8 cellular contexts compared by ENCODE assay signal in the genomic region with DNA sequence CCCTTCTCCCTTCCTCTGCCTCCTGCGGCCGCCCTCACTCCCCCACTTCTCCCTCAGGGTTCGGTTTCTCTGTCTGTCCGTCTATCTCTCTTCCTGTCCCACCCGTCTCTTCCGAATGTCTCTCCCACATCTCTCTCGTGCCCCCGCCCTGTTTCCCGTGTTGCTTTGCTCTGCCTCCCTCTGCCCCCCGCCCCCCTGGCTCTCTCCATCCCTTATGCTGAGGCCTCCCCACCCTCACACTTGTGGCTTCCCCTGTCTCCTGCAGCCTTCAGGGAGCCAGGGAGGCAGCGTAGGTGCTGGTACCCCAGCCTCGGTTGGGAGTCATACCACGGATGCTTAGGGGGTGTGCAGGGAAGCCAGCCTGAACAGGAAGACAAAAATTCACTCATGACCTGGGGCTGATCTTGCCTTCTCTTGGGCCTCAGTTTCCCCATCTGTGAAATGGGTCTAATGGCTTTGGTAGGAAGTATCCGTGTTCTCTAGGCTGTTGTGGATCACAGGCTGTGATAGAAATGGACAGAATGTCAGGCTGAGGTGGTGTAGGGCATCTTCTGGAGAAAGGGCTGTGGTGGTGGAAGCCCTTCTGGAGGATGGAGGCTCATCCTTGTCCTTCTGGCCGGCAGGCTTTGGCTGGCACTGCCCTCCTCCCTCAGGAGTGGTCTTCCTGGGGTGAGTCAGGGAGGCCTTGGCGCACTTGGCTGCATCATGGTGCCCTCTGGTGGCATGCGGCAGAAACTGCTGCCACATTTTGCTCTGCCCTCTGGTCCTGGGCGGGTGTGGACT. TPM values are rescaled to one million over a fixed set of nuclear protein-coding genes. Genes with fewer than 3 reads are reported as not detected.
DNase-seq lines count a peak whose midpoint lies in the region; ATAC-seq and TF ChIP-seq lines count a peak whose summit lies in the region.

No MANE protein-coding gene starts in this region.

- H3K27me3 ChIP-seq in KMS-11 (ENCODE audit: insufficient read depth, low read depth) = no peaks in the 10 kb centered on the region
- no peaks in the 10 kb centered on the region for H3K27me3 ChIP-seq in gastroesophageal sphincter
- no peaks in the 10 kb centered on the region for H3K27me3 ChIP-seq in parathyroid adenoma (ENCODE audit: control insufficient read depth, insufficient read depth, low read length)

- 0 to 38% methylated on average over 2 to 10 of the region's 18 CpGs for WGBS in gastroesophageal sphincter (ENCODE audit: low coverage in 1 of 2), 2 donors

- no peaks in the 10 kb centered on the region for H3K9me3 ChIP-seq in gastroesophageal sphincter
- H3K9me3 ChIP-seq in parathyroid adenoma (ENCODE audit: control insufficient read depth, low read length) = no peaks in the 10 kb centered on the region

- no peaks in the 10 kb centered on the region for H4K20me1 ChIP-seq in KMS-11 (ENCODE audit: insufficient read depth)

- H3K79me2 ChIP-seq in KMS-11 (ENCODE audit: insufficient read depth, low read depth) = no peaks in the 10 kb centered on the region
- H3K79me2 ChIP-seq in parathyroid adenoma = no peaks in the 10 kb centered on the region

- peaks cover 6% of the 10 kb centered on the region for H3K27me3 Mint-ChIP-seq in type B pancreatic cell
- peaks cover 48% of the 10 kb centered on the region for H3K27me3 Mint-ChIP-seq in stimulated activated memory B cell treated with anti-CD40 and anti-IgM and Interleukin-4, amounts not matched to agents 10 μg/mL and 1 μg/mL and 100 μg/mL, for 72 hours

- H3K9ac ChIP-seq in KMS-11 (no peak overlapping the region), parathyroid adenoma (no peak overlapping the region)

- DNase-seq in DMS114 treated with DMSO at 0.1 percent for 48 hours (lab: John Stamatoyannopoulos, UW; ENCODE audit: unreplicated experiment) (peak; percentile 52), RWPE1 (ENCODE audit: low spot score) (peak; percentile 67), type B pancreatic cell (ENCODE audit: extremely low spot score, unreplicated experiment) (no peak)
- peak; percentile 85 for DNase-seq in activated effector memory CD4-positive, alpha-beta T cell treated with anti-CD3 and anti-CD28 coated beads, Interleukin-2, amount 50 U/mL, for 16 hours

- H3K36me3 Mint-ChIP-seq in type B pancreatic cell = no peaks in the 10 kb centered on the region
- no peaks in the 10 kb centered on the region for H3K36me3 Mint-ChIP-seq in stimulated activated memory B cell treated with anti-CD40 and anti-IgM and Interleukin-4, amounts not matched to agents 10 μg/mL and 1 μg/mL and 100 μg/mL, for 72 hours

- TF ChIP-seq CTCF in KMS-11 (conservative IDR thresholded peaks at IDR 0.05; ENCODE audit: low read depth, low read length) = peak; percentile 96
- peak; percentile 90 for TF ChIP-seq CTCF in RWPE1 (conservative IDR thresholded peaks at IDR 0.05; ENCODE audit: low read depth)
- TF ChIP-seq CTCF in gastroesophageal sphincter (IDR thresholded peaks at IDR 0.05) = peak in 3 of 4 experiments; percentile 92 to 95 (median 92)
- TF ChIP-seq CTCF in parathyroid adenoma (IDR thresholded peaks at IDR 0.05) = peak; percentile 76
- TF ChIP-seq CTCF in type B pancreatic cell (conservative IDR thresholded peaks at IDR 0.05) = peak; percentile 94

- H3K4me1 Mint-ChIP-seq in type B pancreatic cell (ENCODE audit: unreplicated experiment) = peaks cover 26% of the 10 kb centered on the region
- H3K4me1 Mint-ChIP-seq in stimulated activated memory B cell treated with anti-CD40 and anti-IgM and Interleukin-4, amounts not matched to agents 10 μg/mL and 1 μg/mL and 100 μg/mL, for 72 hours = no peaks in the 10 kb centered on the region

- ATAC-seq in gastroesophageal sphincter = peak; percentile 36
- ATAC-seq in stimulated activated memory B cell treated with anti-CD40 and anti-IgM and Interleukin-4, amounts not matched to agents 10 μg/mL and 1 μg/mL and 100 μg/mL, for 72 hours = no peak

- no peak for TF ChIP-seq POLR2A in gastroesophageal sphincter (IDR thresholded peaks at IDR 0.05)

- peak overlapping the region; percentile 57 for H3K27ac Mint-ChIP-seq in type B pancreatic cell
- H3K27ac Mint-ChIP-seq in stimulated activated memory B cell treated with anti-CD40 and anti-IgM and Interleukin-4, amounts not matched to agents 10 μg/mL and 1 μg/mL and 100 μg/mL, for 72 hours = no peak overlapping the region

- POLR2A ChIA-PET in RWPE1 (lab: Yijun Ruan, JAX; ENCODE audit: low non-redundant PET) = no interaction called here

- CTCF ChIA-PET in RWPE1 (lab: Yijun Ruan, JAX) = interaction anchor here (0.5 to 2.5 kb wide), 6 partner anchors 15 to 133 kb away, joined by 3 to 16 read pairs (median 5); a partner anchor contains a TSS

- H3K4me1 ChIP-seq in KMS-11 (ENCODE audit: low read depth, poor library complexity, severe bottlenecking) = no peaks in the 10 kb centered on the region
- peaks cover 0 to 31% (median 3%) of the 10 kb centered on the region in 3 donors for H3K4me1 ChIP-seq in gastroesophageal sphincter
- no peaks in the 10 kb centered on the region for H3K4me1 ChIP-seq in parathyroid adenoma

- no peak overlapping the region for H3K27ac ChIP-seq in KMS-11
- peak overlapping the region; percentile 96 for H3K27ac ChIP-seq in RWPE1
- H3K27ac ChIP-seq in gastroesophageal sphincter = no peak overlapping the region
- H3K27ac ChIP-seq in parathyroid adenoma = no peak overlapping the region

- no peaks in the 10 kb centered on the region for H3K36me3 ChIP-seq in KMS-11 (ENCODE audit: insufficient read depth)
- H3K36me3 ChIP-seq in gastroesophageal sphincter = no peaks in the 10 kb centered on the region
- no peaks in the 10 kb centered on the region for H3K36me3 ChIP-seq in parathyroid adenoma (ENCODE audit: control insufficient read depth, insufficient read depth, low read length)

- no peak for TF ChIP-seq EP300 in gastroesophageal sphincter (IDR thresholded peaks at IDR 0.05)

- H3K4me3 ChIP-seq in KMS-11 (IDR thresholded peaks at IDR 0.05; ENCODE audit: insufficient read depth, low read depth, low read length) (no peak overlapping the region), gastroesophageal sphincter (no peak overlapping the region), parathyroid adenoma (ENCODE audit: low read depth, low read length) (no peak overlapping the region)

- no peak overlapping the region for H3K4me3 Mint-ChIP-seq in type B pancreatic cell
- H3K4me3 Mint-ChIP-seq in stimulated activated memory B cell treated with anti-CD40 and anti-IgM and Interleukin-4, amounts not matched to agents 10 μg/mL and 1 μg/mL and 100 μg/mL, for 72 hours = no peak overlapping the region

- H2AFZ ChIP-seq in KMS-11 (ENCODE audit: low read depth) (no peak overlapping the region), parathyroid adenoma (no peak overlapping the region)

- no peak overlapping the region for H3K4me2 ChIP-seq in KMS-11
- H3K4me2 ChIP-seq in parathyroid adenoma (ENCODE audit: low read length) = no peak overlapping the region

- H3K9me3 Mint-ChIP-seq in type B pancreatic cell = no peaks in the 10 kb centered on the region
- no peaks in the 10 kb centered on the region for H3K9me3 Mint-ChIP-seq in stimulated activated memory B cell treated with anti-CD40 and anti-IgM and Interleukin-4, amounts not matched to agents 10 μg/mL and 1 μg/mL and 100 μg/mL, for 72 hours

RNA-seq across cellular contexts. Expression of a gene that starts 55.5 kb away (rescaled TPM):
- total RNA-seq in gastroesophageal sphincter (1 to 10 TPM in 3 of 4 donors, under 1 TPM in 1; 0.27 to 2.2 (median 1.9) TPM), type B pancreatic cell (ENCODE audit: low replicate concordance) (9.9 and 21.1 TPM in 2 replicates)
